ENCODE assay signal across 8 cellular contexts in the genomic region with DNA sequence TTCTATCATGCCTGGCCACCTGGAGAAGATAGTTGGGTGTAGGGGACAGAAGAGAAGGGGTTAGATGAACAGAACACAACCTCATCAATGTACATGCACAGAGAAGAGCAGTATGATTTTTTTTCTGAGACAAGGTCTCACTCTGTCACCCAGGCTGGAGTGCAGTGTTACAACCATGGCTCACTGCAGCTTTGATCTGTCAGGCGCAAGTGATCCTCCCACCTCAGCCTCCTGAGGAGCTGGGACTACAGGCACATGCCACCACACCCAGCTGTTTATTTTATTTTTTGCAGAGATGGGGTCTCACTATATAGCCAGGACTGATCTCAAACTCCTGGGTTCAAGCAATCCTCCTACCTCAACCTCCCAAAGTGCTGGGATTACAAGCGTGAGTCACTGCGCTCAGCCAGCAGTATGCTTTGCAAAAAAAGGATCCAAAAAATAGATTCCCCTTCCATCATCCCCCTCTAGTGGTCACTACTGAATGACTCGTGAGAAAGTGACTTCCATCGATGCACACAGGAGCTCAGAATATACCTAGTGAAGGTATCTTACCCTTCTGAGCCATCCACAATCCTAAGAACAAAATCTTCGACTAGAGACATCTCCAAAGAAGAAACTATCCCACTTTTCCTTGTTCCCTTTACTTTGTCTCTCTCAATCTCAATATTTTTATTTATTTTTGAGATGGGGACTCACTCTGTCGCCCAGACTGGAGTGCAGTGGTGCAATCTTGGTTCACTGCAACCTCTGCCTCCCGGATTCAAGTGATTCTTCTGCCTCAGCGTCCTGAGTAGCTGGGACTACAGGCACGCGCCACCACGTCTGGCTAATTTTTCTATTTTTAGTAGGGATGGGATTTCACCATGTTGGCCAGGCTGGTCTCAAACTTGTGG. TPM values are rescaled to one million over a fixed set of nuclear protein-coding genes. Genes with fewer than 3 reads are reported as not detected.
DNase-seq lines count a peak whose midpoint lies in the region; ATAC-seq, FAIRE-seq and TF ChIP-seq lines count a peak whose summit lies in the region.

No MANE protein-coding gene starts in this region.

- H3K79me2 ChIP-seq in MM.1S (ENCODE audit: low read length): no peaks in the 10 kb centered on the region

- H3K9me2 ChIP-seq in MM.1S (replicated peaks; ENCODE audit: insufficient read depth, low read length): no peaks in the 10 kb centered on the region

- no peaks in the 10 kb centered on the region for H3K27me3 ChIP-seq in MM.1S (replicated peaks; ENCODE audit: insufficient read depth, low read length)
- H3K27me3 ChIP-seq in right lobe of liver: no peaks in the 10 kb centered on the region
- no peaks in the 10 kb centered on the region for H3K27me3 ChIP-seq in testis

- H2AFZ ChIP-seq in MM.1S (ENCODE audit: low read length): no peak overlapping the region

- no peaks in the 10 kb centered on the region for H3K9me3 ChIP-seq in MM.1S (replicated peaks; ENCODE audit: insufficient read depth, low read length)
- H3K9me3 ChIP-seq in right lobe of liver: no peaks in the 10 kb centered on the region
- H3K9me3 ChIP-seq in testis: no peaks in the 10 kb centered on the region

- H3K4me3 ChIP-seq in MM.1S (ENCODE audit: low read length) (no peak overlapping the region), right lobe of liver (no peak overlapping the region), testis (no peak overlapping the region)

- WGBS in right lobe of liver (ENCODE audit: insufficient coverage, low coverage, low lambda C conversion rate, missing lambda C conversion rate): 45% methylated on average over 10 of the region's 12 CpGs
- WGBS in testis, 2 donors: 63 to 66% methylated on average over 12 of the region's 12 CpGs

- H3K27ac ChIP-seq in MM.1S (ENCODE audit: low read length) (no peak overlapping the region), right lobe of liver (no peak overlapping the region), testis (no peak overlapping the region)

- DNase-seq in AML-193 (lab: John Stamatoyannopoulos, UW): peak; percentile 63 to 77
- no peak for DNase-seq in GM12891 (ENCODE audit: insufficient read length, low spot score)
- peak; percentile 74 for DNase-seq in MM.1S
- DNase-seq in SW 1271 (lab: John Stamatoyannopoulos, UW): peak; percentile 8 to 40
- peak; percentile 49 for DNase-seq in central memory CD4-positive, alpha-beta T cell
- no peak for DNase-seq in right lobe of liver
- peak; percentile 46 for DNase-seq in testis

- H3K4me2 ChIP-seq in MM.1S (ENCODE audit: low read depth, low read length): no peak overlapping the region

- no peak for TF ChIP-seq POLR2A in GM12891 (IDR thresholded peaks at IDR 0.05; ENCODE audit: low read depth, low read length)
- no peak for TF ChIP-seq POLR2A in right lobe of liver (IDR thresholded peaks at IDR 0.05)
- no peak for TF ChIP-seq POLR2A in testis (IDR thresholded peaks at IDR 0.05)

- H3F3A ChIP-seq in MM.1S (ENCODE audit: insufficient read depth, low read length): no peaks in the 10 kb centered on the region

- H3K4me1 ChIP-seq in MM.1S (ENCODE audit: low read length) (no peaks in the 10 kb centered on the region), right lobe of liver (no peaks in the 10 kb centered on the region), testis (peaks cover 4% of the 10 kb centered on the region)

- no peaks in the 10 kb centered on the region for H4K20me1 ChIP-seq in MM.1S (ENCODE audit: insufficient read depth, low read length)

- peak; percentile 69 for TF ChIP-seq CTCF in MM.1S (IDR thresholded peaks at IDR 0.05; ENCODE audit: low read length)
- TF ChIP-seq CTCF in right lobe of liver (IDR thresholded peaks at IDR 0.05): peak; percentile 54 to 68 (median 64)
- peak; percentile 54 to 76 (median 74) for TF ChIP-seq CTCF in testis (IDR thresholded peaks at IDR 0.05)

- intact Hi-C loops in right lobe of liver (cut with DNase I) (no loop called here), testis (cut with DNase I; ENCODE audit: low total_unique reads) (loop anchor here (10.0 kb wide), 1 partner anchor 63 kb away; no protein-coding TSS in a partner anchor)

- H3K9ac ChIP-seq in MM.1S (ENCODE audit: low read length): no peak overlapping the region

- peak; percentile 86 for FAIRE-seq in GM12891 (lab: Jason Lieb, UNC)

- H3K36me3 ChIP-seq in MM.1S (replicated peaks; ENCODE audit: insufficient read depth, low read length) (no peaks in the 10 kb centered on the region), right lobe of liver (no peaks in the 10 kb centered on the region), testis (ENCODE audit: low read depth, missing control alignments) (no peaks in the 10 kb centered on the region)

- peak; percentile 79 to 91 (median 82) for ATAC-seq in right lobe of liver
- no peak for ATAC-seq in HG03460 (IDR thresholded peaks at IDR 0.05; ENCODE audit: unreplicated experiment)

TF ChIP-seq in GM12891, 5 proteins besides CTCF, POLR2A, EP300 and RAD21:
- TF ChIP-seq POLR2AphosphoS5 (IDR thresholded peaks at IDR 0.05; ENCODE audit: low read depth, low read length) (no peak), POU2F2 (IDR thresholded peaks at IDR 0.05; ENCODE audit: low read depth, low read length) (no peak), PAX5 (IDR thresholded peaks at IDR 0.05; ENCODE audit: insufficient read depth, low read length, severe bottlenecking) (no peak), TAF1 (IDR thresholded peaks at IDR 0.05; ENCODE audit: low read depth, low read length) (no peak), SPI1 (IDR thresholded peaks at IDR 0.05; ENCODE audit: low read depth, low read length) (no peak)

RNA-seq across cellular contexts. Expression of a gene that starts 21.0 kb away (rescaled TPM):
- polyA plus RNA-seq in GM12891 (2012; ENCODE audit: low read depth, missing spikeins): 5.7 TPM
- total RNA-seq in right lobe of liver: 1 to 10 TPM in 5 of 6 experiments, under 1 TPM in 1; 0.86 to 5.7 (median 2.7) TPM
- total RNA-seq in testis: 100 to 1,000 TPM in 1 of 2 donors, 10 to 100 TPM in 1; 83.5 to 145 TPM
- 96.5 TPM for polyA plus RNA-seq in testis (ENCODE audit: insufficient read depth, low read depth, low replicate concordance)

RNA-seq across cellular contexts. Expression of a gene that starts 22.1 kb away (rescaled TPM):
- polyA plus RNA-seq in GM12891 (2012; ENCODE audit: low read depth, missing spikeins): 26.7 TPM
- total RNA-seq in right lobe of liver: 10 to 100 TPM; 17.1 to 25.1 (median 20.7) TPM
- 10 to 100 TPM; 74.6 to 89.3 TPM for total RNA-seq in testis
- polyA plus RNA-seq in testis (ENCODE audit: insufficient read depth, low read depth, low replicate concordance): 182 TPM

RNA-seq across cellular contexts. Expression of a gene that starts 28.8 kb away (rescaled TPM):
- polyA plus RNA-seq in GM12891 (2012; ENCODE audit: low read depth, missing spikeins): 33.4 TPM
- total RNA-seq in right lobe of liver: 10 to 100 TPM in 5 of 6 experiments, 1 to 10 TPM in 1; 9.8 to 26.8 (median 13.2) TPM
- total RNA-seq in testis: 100 to 1,000 TPM in 1 of 2 donors, 10 to 100 TPM in 1; 97.6 to 128 TPM
- polyA plus RNA-seq in testis (ENCODE audit: insufficient read depth, low read depth, low replicate concordance): 76.4 TPM

RNA-seq across cellular contexts. Expression of a gene that starts 34.2 kb away (rescaled TPM):
- polyA plus RNA-seq in GM12891 (2012; ENCODE audit: low read depth, missing spikeins): 1.6 TPM
- 1 to 10 TPM; 1.4 to 7.1 (median 4.0) TPM for total RNA-seq in right lobe of liver
- total RNA-seq in testis: 10 to 100 TPM; 12.0 to 18.0 TPM
- polyA plus RNA-seq in testis (ENCODE audit: insufficient read depth, low read depth, low replicate concordance): 16.3 TPM

RNA-seq across cellular contexts. Expression of a gene that starts 49.6 kb away (rescaled TPM):
- polyA plus RNA-seq in GM12891 (2012; ENCODE audit: low read depth, missing spikeins): 15.1 TPM
- total RNA-seq in right lobe of liver: 10 to 100 TPM; 12.0 to 36.2 (median 22.7) TPM
- total RNA-seq in testis: 100 to 1,000 TPM; 155 to 258 TPM
- 126 TPM for polyA plus RNA-seq in testis (ENCODE audit: insufficient read depth, low read depth, low replicate concordance)

Comparison
In these comparisons a context has a peak if more than half of its experiments do, and no peak if none do; other contexts are left out.
1. DNase-seq: peak in AML-193 (2 of 2), MM.1S (single experiment), SW 1271 (2 of 2), central memory CD4-positive, alpha-beta T cell (single experiment) and testis (single experiment); none in GM12891 (single experiment) and right lobe of liver (0 of 3).
2. RNA of a gene that starts 21.0 kb away (total RNA-seq): 83.5 to 145 TPM in testis; 0.86 to 5.7 TPM in right lobe of liver; every median in the first group is over 10 times any median in the second.
3. Peak in every context shown above with its lines, with median percentiles within 50 percentile points of each other: CTCF ChIP-seq.